8 cellular contexts compared by ENCODE assay signal in genomic region chr12:9448648-9449047, GRCh38.
DNase-seq lines count a peak whose midpoint lies in the region; ATAC-seq and TF ChIP-seq lines count a peak whose summit lies in the region.
"Not testable (repeated sequence)": the region's sequence is repeated elsewhere in the genome, so short reads cannot be mapped to it uniquely, and the experiment has no call there.

No MANE protein-coding gene starts in this region.

- in situ Hi-C loops in gastrocnemius medialis (cut with MboI; ENCODE audit: low sequenced_read_pairs in 4 of 4), result not testable (repeated sequence)

- not testable (repeated sequence) for TF ChIP-seq POLR2A in gastroesophageal sphincter (IDR thresholded peaks at IDR 0.05); gastrocnemius medialis (IDR thresholded peaks at IDR 0.05)

- H2BK120ac ChIP-seq in mesendoderm (ENCODE audit: low read depth, low read length), result not testable (repeated sequence)

- peak overlapping the region; percentile 59 for H3K4ac ChIP-seq in mesendoderm (ENCODE audit: low read depth, low read length)

- H3K9ac ChIP-seq in mesendoderm (ENCODE audit: low read length), result peak overlapping the region; percentile 44

- not testable (repeated sequence) for H3K79me2 ChIP-seq in mesendoderm (ENCODE audit: control insufficient read depth, insufficient read depth, low read length)

- H3K27ac Mint-ChIP-seq in MCF 10A (ENCODE audit: low read depth, unreplicated experiment), result peak overlapping the region; percentile 88

- not testable (repeated sequence) for H3K27me3 ChIP-seq in gastroesophageal sphincter; mesendoderm (ENCODE audit: insufficient read depth, low read length, poor library complexity); gastrocnemius medialis

- not testable (repeated sequence) for H3K4me1 Mint-ChIP-seq in MCF 10A (ENCODE audit: insufficient read depth, unreplicated experiment)

- H3K18ac ChIP-seq in mesendoderm (ENCODE audit: low read length), result not testable (repeated sequence)

- not testable (repeated sequence) for H3K36me3 ChIP-seq in gastroesophageal sphincter; mesendoderm (ENCODE audit: control insufficient read depth, insufficient read depth, low read length); gastrocnemius medialis

- H3K27ac ChIP-seq in VCaP, result peak overlapping the region; percentile 66
- peak overlapping the region in 1 of 4 donors; percentile 67 for H3K27ac ChIP-seq in gastroesophageal sphincter
- H3K27ac ChIP-seq in mesendoderm (ENCODE audit: low read depth, low read length); gastrocnemius medialis: not testable (repeated sequence)

- H3K4me3 Mint-ChIP-seq in MCF 10A (ENCODE audit: unreplicated experiment), result peak overlapping the region; percentile 96

- not testable (repeated sequence) for H3K4me2 ChIP-seq in mesendoderm (ENCODE audit: low read length)

- H3K4me1 ChIP-seq in gastroesophageal sphincter; mesendoderm (ENCODE audit: control insufficient read depth, low read depth, low read length); gastrocnemius medialis: not testable (repeated sequence)

- not testable (repeated sequence) for ATAC-seq in gastroesophageal sphincter, gastrocnemius medialis

- H3K36me3 Mint-ChIP-seq in MCF 10A (ENCODE audit: insufficient read depth, unreplicated experiment), result peaks cover 12% of the 10 kb centered on the region

- 21 to 45% methylated on average over 5 to 6 of the region's 10 CpGs for WGBS in gastroesophageal sphincter (ENCODE audit: low coverage in 1 of 2), 2 donors
- no CpG with 5 or more reads among the region's 10 CpGs for WGBS in mesendoderm (ENCODE audit: extremely low coverage, insufficient coverage, low lambda C conversion rate)

- POLR2A ChIA-PET in AG04449 (lab: Yijun Ruan, JAX) (interaction anchor here (0.6 kb wide), 1 partner anchor 214 kb away, joined by 3 read pairs; no protein-coding TSS in a partner anchor), MCF 10A (lab: Yijun Ruan, JAX) (interaction anchor here (0.7 to 1.2 kb wide), 2 partner anchors 102 to 773 kb away, joined by 3 to 5 read pairs; no protein-coding TSS in a partner anchor)

- intact Hi-C loops in MCF 10A (cut with micrococcal nuclease); gastrocnemius medialis (cut with DNase I; ENCODE audit: low total_unique reads): not testable (repeated sequence)

- TSS peak; percentile 65 for BruUV-seq in MCF 10A (replicated peaks; lab: Mats Ljungman, UMichigan)

- H2AK5ac ChIP-seq in mesendoderm (ENCODE audit: low read length), result not testable (repeated sequence)

- TF ChIP-seq EP300 in gastroesophageal sphincter (IDR thresholded peaks at IDR 0.05), result not testable (repeated sequence)

- H3K4me3 ChIP-seq in AG04449 (ENCODE audit: low read depth, low read length) (peak overlapping the region; percentile 64), GM12875 (ENCODE audit: low read depth, low read length) (peak overlapping the region; percentile 50), gastroesophageal sphincter (peak overlapping the region; percentile 51 to 61), gastrocnemius medialis (peak overlapping the region; percentile 51 to 63 (median 56))
- not testable (repeated sequence) for H3K4me3 ChIP-seq in mesendoderm (ENCODE audit: low read length)

- CTCF ChIA-PET in AG04449 (lab: Yijun Ruan, JAX), result not testable (repeated sequence)
- CTCF ChIA-PET in MCF 10A (lab: Yijun Ruan, JAX), result interaction anchor here (0.6 kb wide), 1 partner anchor 197 kb away, joined by 3 read pairs; no protein-coding TSS in a partner anchor

- H3K27me3 Mint-ChIP-seq in MCF 10A (ENCODE audit: insufficient read depth, unreplicated experiment), result not testable (repeated sequence)

- H4K5ac ChIP-seq in mesendoderm (ENCODE audit: low read length), result not testable (repeated sequence)

- H3K9me3 ChIP-seq in gastroesophageal sphincter, gastrocnemius medialis: not testable (repeated sequence)

- not testable (repeated sequence) for DNase-seq in AG04449 (ENCODE audit: low read depth, low spot score); gastrocnemius medialis
- peak; percentile 11 for DNase-seq in NCI-H1694 treated with DMSO at 0.1 percent for 48 hours (lab: John Stamatoyannopoulos, UW)
- peak; percentile 28 for DNase-seq in MCF 10A (ENCODE audit: unreplicated experiment)
- peak; percentile 54 for DNase-seq in mesendoderm

- not testable (repeated sequence) for H3K9me3 Mint-ChIP-seq in MCF 10A (ENCODE audit: unreplicated experiment)

- TF ChIP-seq CTCF in AG04449 (IDR thresholded peaks at IDR 0.05; ENCODE audit: insufficient read depth, low read length, missing control alignments); GM12875 (IDR thresholded peaks at IDR 0.05; ENCODE audit: borderline replicate concordance, insufficient read depth, low read depth, low read length); VCaP (conservative IDR thresholded peaks at IDR 0.05); MCF 10A (IDR thresholded peaks at IDR 0.05; ENCODE audit: unreplicated experiment); gastroesophageal sphincter (IDR thresholded peaks at IDR 0.05); gastrocnemius medialis (IDR thresholded peaks at IDR 0.05 in 4 of 5, conservative IDR thresholded peaks at IDR 0.05 in 1 of 5): not testable (repeated sequence)

- not testable (repeated sequence) for H4K8ac ChIP-seq in mesendoderm (ENCODE audit: low read depth, low read length)

- not testable (repeated sequence) for H3K56ac ChIP-seq in mesendoderm (ENCODE audit: low read length)

- not testable (repeated sequence) for H2BK5ac ChIP-seq in mesendoderm (ENCODE audit: low read length)

- not testable (repeated sequence) for H2BK15ac ChIP-seq in mesendoderm (replicated peaks; ENCODE audit: low read depth)

- H3K79me1 ChIP-seq in mesendoderm (ENCODE audit: low read length), result not testable (repeated sequence)

- not testable (repeated sequence) for H3K23ac ChIP-seq in mesendoderm (ENCODE audit: low read length)
